1 cellular context compared by ENCODE assay signal in the genomic region with DNA sequence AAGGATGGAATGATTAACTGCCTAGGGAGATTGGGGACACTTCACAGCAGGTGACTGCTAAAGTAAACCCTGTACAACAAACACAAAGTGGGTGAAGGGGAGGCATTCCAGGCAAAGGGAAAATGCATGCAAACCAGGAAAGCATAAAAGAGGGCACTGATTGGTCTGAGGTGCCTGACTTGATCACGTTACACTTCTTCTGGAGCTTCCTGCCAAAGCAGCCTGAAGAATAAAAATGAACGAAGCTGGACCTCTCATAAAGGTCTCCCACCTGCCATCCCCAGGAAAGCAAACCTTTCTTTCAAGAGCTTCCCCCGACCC.
TF ChIP-seq lines count a peak whose summit lies in the region.

No MANE protein-coding gene starts in this region.

TF ChIP-seq in A549, 52 proteins besides CTCF, POLR2A, EP300 and RAD21 (continued from another document):
- TF ChIP-seq, protein P1, sequence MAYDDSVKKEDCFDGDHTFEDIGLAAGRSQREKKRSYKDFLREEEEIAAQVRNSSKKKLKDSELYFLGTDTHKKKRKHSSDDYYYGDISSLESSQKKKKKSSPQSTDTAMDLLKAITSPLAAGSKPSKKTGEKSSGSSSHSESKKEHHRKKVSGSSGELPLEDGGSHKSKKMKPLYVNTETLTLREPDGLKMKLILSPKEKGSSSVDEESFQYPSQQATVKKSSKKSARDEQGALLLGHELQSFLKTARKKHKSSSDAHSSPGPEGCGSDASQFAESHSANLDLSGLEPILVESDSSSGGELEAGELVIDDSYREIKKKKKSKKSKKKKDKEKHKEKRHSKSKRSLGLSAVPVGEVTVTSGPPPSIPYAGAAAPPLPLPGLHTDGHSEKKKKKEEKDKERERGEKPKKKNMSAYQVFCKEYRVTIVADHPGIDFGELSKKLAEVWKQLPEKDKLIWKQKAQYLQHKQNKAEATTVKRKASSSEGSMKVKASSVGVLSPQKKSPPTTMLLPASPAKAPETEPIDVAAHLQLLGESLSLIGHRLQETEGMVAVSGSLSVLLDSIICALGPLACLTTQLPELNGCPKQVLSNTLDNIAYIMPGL (CRISPR knock-in tag; IDR thresholded peaks at IDR 0.05; ENCODE audit: borderline replicate concordance) = no peak
- TF ChIP-seq, protein P2, sequence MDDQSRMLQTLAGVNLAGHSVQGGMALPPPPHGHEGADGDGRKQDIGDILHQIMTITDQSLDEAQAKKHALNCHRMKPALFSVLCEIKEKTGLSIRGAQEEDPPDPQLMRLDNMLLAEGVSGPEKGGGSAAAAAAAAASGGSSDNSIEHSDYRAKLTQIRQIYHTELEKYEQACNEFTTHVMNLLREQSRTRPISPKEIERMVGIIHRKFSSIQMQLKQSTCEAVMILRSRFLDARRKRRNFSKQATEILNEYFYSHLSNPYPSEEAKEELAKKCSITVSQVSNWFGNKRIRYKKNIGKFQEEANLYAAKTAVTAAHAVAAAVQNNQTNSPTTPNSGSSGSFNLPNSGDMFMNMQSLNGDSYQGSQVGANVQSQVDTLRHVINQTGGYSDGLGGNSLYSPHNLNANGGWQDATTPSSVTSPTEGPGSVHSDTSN (IDR thresholded peaks at IDR 0.05) = no peak
- no peak for TF ChIP-seq RNF2 (IDR thresholded peaks at IDR 0.05; ENCODE audit: borderline replicate concordance, low read depth)
- TF ChIP-seq FOSB (CRISPR knock-in tag; IDR thresholded peaks at IDR 0.05) = no peak
